2 cellular contexts compared by ENCODE assay signal in the genomic region with DNA sequence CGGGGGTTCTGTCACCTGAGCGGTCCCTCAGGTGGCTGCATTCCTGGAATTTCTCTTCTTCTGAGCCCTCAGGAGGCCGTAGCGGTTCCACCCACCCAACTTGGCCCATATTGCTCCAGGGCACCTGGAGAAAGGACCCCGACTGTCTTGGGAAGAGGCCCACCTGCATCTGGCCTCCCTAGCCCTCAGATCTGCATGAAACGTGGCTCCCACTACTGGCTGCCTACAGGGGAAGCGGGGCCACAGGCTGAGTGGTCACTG.
TF ChIP-seq lines count a peak whose summit lies in the region.

No MANE protein-coding gene starts in this region.

TF ChIP-seq in GM23338, 12 proteins besides CTCF, POLR2A, EP300 and RAD21:
- no peak for TF ChIP-seq JUNB (IDR thresholded peaks at IDR 0.05; ENCODE audit: unreplicated experiment)
- no peak for TF ChIP-seq NANOG (IDR thresholded peaks at IDR 0.05; ENCODE audit: borderline replicate concordance)
- TF ChIP-seq ZNF331 (CRISPR knock-in tag; IDR thresholded peaks at IDR 0.05; ENCODE audit: low read depth) = no peak
- TF ChIP-seq ZNF114 (CRISPR knock-in tag; IDR thresholded peaks at IDR 0.05) = no peak
- TF ChIP-seq CREB1 (CRISPR knock-in tag; IDR thresholded peaks at IDR 0.05; ENCODE audit: low read depth) = no peak
- TF ChIP-seq, protein P1, sequence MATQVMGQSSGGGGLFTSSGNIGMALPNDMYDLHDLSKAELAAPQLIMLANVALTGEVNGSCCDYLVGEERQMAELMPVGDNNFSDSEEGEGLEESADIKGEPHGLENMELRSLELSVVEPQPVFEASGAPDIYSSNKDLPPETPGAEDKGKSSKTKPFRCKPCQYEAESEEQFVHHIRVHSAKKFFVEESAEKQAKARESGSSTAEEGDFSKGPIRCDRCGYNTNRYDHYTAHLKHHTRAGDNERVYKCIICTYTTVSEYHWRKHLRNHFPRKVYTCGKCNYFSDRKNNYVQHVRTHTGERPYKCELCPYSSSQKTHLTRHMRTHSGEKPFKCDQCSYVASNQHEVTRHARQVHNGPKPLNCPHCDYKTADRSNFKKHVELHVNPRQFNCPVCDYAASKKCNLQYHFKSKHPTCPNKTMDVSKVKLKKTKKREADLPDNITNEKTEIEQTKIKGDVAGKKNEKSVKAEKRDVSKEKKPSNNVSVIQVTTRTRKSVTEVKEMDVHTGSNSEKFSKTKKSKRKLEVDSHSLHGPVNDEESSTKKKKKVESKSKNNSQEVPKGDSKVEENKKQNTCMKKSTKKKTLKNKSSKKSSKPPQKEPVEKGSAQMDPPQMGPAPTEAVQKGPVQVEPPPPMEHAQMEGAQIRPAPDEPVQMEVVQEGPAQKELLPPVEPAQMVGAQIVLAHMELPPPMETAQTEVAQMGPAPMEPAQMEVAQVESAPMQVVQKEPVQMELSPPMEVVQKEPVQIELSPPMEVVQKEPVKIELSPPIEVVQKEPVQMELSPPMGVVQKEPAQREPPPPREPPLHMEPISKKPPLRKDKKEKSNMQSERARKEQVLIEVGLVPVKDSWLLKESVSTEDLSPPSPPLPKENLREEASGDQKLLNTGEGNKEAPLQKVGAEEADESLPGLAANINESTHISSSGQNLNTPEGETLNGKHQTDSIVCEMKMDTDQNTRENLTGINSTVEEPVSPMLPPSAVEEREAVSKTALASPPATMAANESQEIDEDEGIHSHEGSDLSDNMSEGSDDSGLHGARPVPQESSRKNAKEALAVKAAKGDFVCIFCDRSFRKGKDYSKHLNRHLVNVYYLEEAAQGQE (IDR thresholded peaks at IDR 0.05; ENCODE audit: unreplicated experiment) = no peak
- TF ChIP-seq EZH2phosphoT487 (IDR thresholded peaks at IDR 0.05; ENCODE audit: unreplicated experiment) = no peak
- TF ChIP-seq STAT1 (IDR thresholded peaks at IDR 0.05; ENCODE audit: unreplicated experiment) = no peak

TF ChIP-seq in H1, 55 proteins besides CTCF, POLR2A, EP300 and RAD21:
- no peak for TF ChIP-seq RBBP5 (IDR thresholded peaks at IDR 0.05; ENCODE audit: borderline replicate concordance, low read depth, low read length)
- TF ChIP-seq POU5F1 (IDR thresholded peaks at IDR 0.05; ENCODE audit: low read depth, low read length) = no peak
- no peak for TF ChIP-seq EGR1 (IDR thresholded peaks at IDR 0.05; ENCODE audit: borderline replicate concordance, low read depth, low read length)
- TF ChIP-seq SRF (IDR thresholded peaks at IDR 0.05; ENCODE audit: low read depth, low read length) = no peak
- peak; percentile 63; the same call in 1 of the 2 replicates for TF ChIP-seq TEAD4 (IDR thresholded peaks at IDR 0.05; ENCODE audit: low read depth, low read length)
